ENCODE assay signal across 30 cellular contexts in the genomic region with DNA sequence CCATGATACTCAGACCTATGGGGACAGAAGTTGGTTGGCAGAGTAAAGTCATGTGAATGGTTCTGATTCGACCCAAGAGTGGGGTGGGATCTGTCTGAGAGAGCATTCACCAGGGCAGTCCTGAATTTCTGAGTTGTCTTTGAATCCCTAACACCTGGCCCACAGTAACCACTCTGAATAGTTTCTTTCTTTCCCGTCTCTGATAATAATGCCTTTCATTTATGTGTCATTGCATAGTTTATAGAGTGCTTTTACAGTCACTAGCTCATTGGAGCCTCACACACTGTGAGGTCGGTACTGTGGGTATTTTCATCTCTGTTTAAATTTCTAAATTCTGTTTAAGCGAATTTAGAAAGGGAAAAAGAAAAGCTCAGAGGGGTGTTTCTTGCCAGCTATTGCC.
DNase-seq lines count a peak whose midpoint lies in the region; ATAC-seq and TF ChIP-seq lines count a peak whose summit lies in the region.
"Had no signal": no experiment of that assay in that cellular context is flagged by ENCODE, and none has a peak within 500 bp of the region (broad histone marks: within the 10 kb centered on the region; RNA-seq: fewer than 3 reads in every experiment).

No MANE protein-coding gene starts in this region.

- H3K9me3 ChIP-seq in left ventricle myocardium inferior (replicated peaks): peaks cover 12% of the 10 kb centered on the region
- no peaks in the 10 kb centered on the region for H3K9me3 ChIP-seq in muscle layer of colon (ENCODE audit: low read length)
- H3K9me3 ChIP-seq in smooth muscle cell (replicated peaks; ENCODE audit: low read depth): peaks cover 6% of the 10 kb centered on the region
- H3K9me3 ChIP-seq: SJSA1 had no signal

- no peaks in the 10 kb centered on the region for H4K20me1 ChIP-seq in smooth muscle cell (ENCODE audit: low read depth)

- H3K27ac ChIP-seq in left ventricle myocardium inferior (replicated peaks): peak overlapping the region; percentile 84
- peak overlapping the region; percentile 31 for H3K27ac ChIP-seq in muscle layer of colon (ENCODE audit: low read depth, low read length)
- H3K27ac ChIP-seq in smooth muscle cell (ENCODE audit: low read depth): peak overlapping the region; percentile 14
- H3K27ac ChIP-seq: cardiac muscle cell, SJSA1 had no signal

- no peak overlapping the region for H3K27ac Mint-ChIP-seq in immature natural killer cell
- H3K27ac Mint-ChIP-seq: activated CD4-positive, alpha-beta T cell treated with anti-CD3 and anti-CD28 coated beads, Interleukin-2, amount 10 ng/mL, durations not matched to agents 24 days and 14 days; activated naive CD4-positive, alpha-beta T cell treated with anti-CD3 and anti-CD28 coated beads, Interleukin-2, amount 50 U/mL, for 24 hours; IgD-negative memory B cell; T-cell; WTC11 had no signal

- peaks cover 3% of the 10 kb centered on the region for H3F3A ChIP-seq in smooth muscle cell (ENCODE audit: low read depth)

- H3K36me3 Mint-ChIP-seq in immature natural killer cell: peaks cover 29 to 31% (median 31%) of the 10 kb centered on the region in 3 donors
- H3K36me3 Mint-ChIP-seq: activated naive CD4-positive, alpha-beta T cell treated with anti-CD3 and anti-CD28 coated beads, Interleukin-2, amount 50 U/mL, for 24 hours; IgD-negative memory B cell; T-cell had no signal

- H2AFZ ChIP-seq in smooth muscle cell (ENCODE audit: low read depth): no peak overlapping the region

- no peaks in the 10 kb centered on the region for H3K27me3 ChIP-seq in left ventricle myocardium inferior (ENCODE audit: low read depth)
- no peaks in the 10 kb centered on the region for H3K27me3 ChIP-seq in muscle layer of colon (ENCODE audit: control insufficient read depth in 1 of 2, insufficient read depth in 2 of 2, low read length in 2 of 2)
- no peaks in the 10 kb centered on the region for H3K27me3 ChIP-seq in smooth muscle cell (ENCODE audit: low read depth)
- H3K27me3 ChIP-seq: cardiac muscle cell, SJSA1 had no signal

- H3K79me2 ChIP-seq in smooth muscle cell (ENCODE audit: low read depth): no peaks in the 10 kb centered on the region

- H3K36me3 ChIP-seq in left ventricle myocardium inferior (peaks cover 6% of the 10 kb centered on the region), muscle layer of colon (ENCODE audit: insufficient read depth, low read length) (no peaks in the 10 kb centered on the region), smooth muscle cell (ENCODE audit: low read depth) (no peaks in the 10 kb centered on the region)
- H3K36me3 ChIP-seq: cardiac muscle cell, SJSA1 had no signal

- H3K27me3 Mint-ChIP-seq in immature natural killer cell (ENCODE audit: low read depth in 3 of 3): peaks cover 0 to 2% (median 0%) of the 10 kb centered on the region in 3 donors

- no peak overlapping the region for H3K4me2 ChIP-seq in smooth muscle cell

- intact Hi-C loops in left ventricle myocardium inferior (cut with micrococcal nuclease): no loop called here
- intact Hi-C loops in cardiac septum (cut with DNase I): no loop called here
- intact Hi-C loops in posterior cingulate gyrus (cut with DNase I): no loop called here

- H3K4me3 ChIP-seq in left ventricle myocardium inferior: no peak overlapping the region
- no peak overlapping the region for H3K4me3 ChIP-seq in muscle layer of colon (ENCODE audit: low read depth in 1 of 2, low read length in 2 of 2)
- H3K4me3 ChIP-seq in smooth muscle cell: no peak overlapping the region
- H3K4me3 ChIP-seq: cardiac muscle cell, coronary artery, SJSA1 had no signal

- H3K9me3 Mint-ChIP-seq in immature natural killer cell: peaks cover 0 to 7% (median 3%) of the 10 kb centered on the region in 6 donors
- H3K9me3 Mint-ChIP-seq: activated CD4-positive, alpha-beta T cell treated with anti-CD3 and anti-CD28 coated beads, Interleukin-2, amount 10 ng/mL, durations not matched to agents 24 days and 14 days had no signal

- WGBS in smooth muscle cell (ENCODE audit: low lambda C conversion rate): 86% methylated on average over 4 of the region's 4 CpGs

- TF ChIP-seq CTCF in left ventricle myocardium inferior (IDR thresholded peaks at IDR 0.05; ENCODE audit: borderline replicate concordance) (no peak), smooth muscle cell (IDR thresholded peaks at IDR 0.05; ENCODE audit: borderline replicate concordance, insufficient read depth, poor library complexity, severe bottlenecking) (no peak)

- no peak overlapping the region for H3K9ac ChIP-seq in muscle layer of colon (ENCODE audit: low read length)
- no peak overlapping the region for H3K9ac ChIP-seq in smooth muscle cell (ENCODE audit: low read depth)

- H3K4me3 Mint-ChIP-seq in immature natural killer cell: no peak overlapping the region
- H3K4me3 Mint-ChIP-seq: activated CD4-positive, alpha-beta T cell treated with anti-CD3 and anti-CD28 coated beads, Interleukin-2, amount 10 ng/mL, durations not matched to agents 24 days and 14 days; activated naive CD4-positive, alpha-beta T cell treated with anti-CD3 and anti-CD28 coated beads, Interleukin-2, amount 50 U/mL, for 24 hours; IgD-negative memory B cell; nephron; T-cell; WTC11 had no signal

- peaks cover 61% of the 10 kb centered on the region for H3K4me1 ChIP-seq in left ventricle myocardium inferior
- H3K4me1 ChIP-seq in muscle layer of colon (ENCODE audit: insufficient read depth, low read length): peaks cover 4% of the 10 kb centered on the region
- H3K4me1 ChIP-seq in smooth muscle cell (ENCODE audit: low read depth): no peaks in the 10 kb centered on the region
- H3K4me1 ChIP-seq: SJSA1 had no signal

- H3K4me1 Mint-ChIP-seq in immature natural killer cell: peaks cover 58 to 81% of the 10 kb centered on the region in 2 donors
- H3K4me1 Mint-ChIP-seq: activated CD4-positive, alpha-beta T cell treated with anti-CD3 and anti-CD28 coated beads, Interleukin-2, amount 10 ng/mL, durations not matched to agents 24 days and 14 days; activated naive CD4-positive, alpha-beta T cell treated with anti-CD3 and anti-CD28 coated beads, Interleukin-2, amount 50 U/mL, for 24 hours had no signal

- ATAC-seq in GM21786 (IDR thresholded peaks at IDR 0.05; ENCODE audit: unreplicated experiment) (no peak), GM19397 (IDR thresholded peaks at IDR 0.05; ENCODE audit: unreplicated experiment) (no peak)
- ATAC-seq: T-cell, WTC11 had no signal

- no peak for DNase-seq in left ventricle myocardium inferior
- no peak for DNase-seq in cardiac septum (ENCODE audit: low spot score)
- DNase-seq in smooth muscle cell (lab: John Stamatoyannopoulos, UW; ENCODE audit: unreplicated experiment): no peak
- DNase-seq in posterior cingulate gyrus: no peak
- DNase-seq in immature natural killer cell: no peak
- DNase-seq: activated CD4-positive, alpha-beta T cell treated with anti-CD3 and anti-CD28 coated beads, Interleukin-2, amount 10 ng/mL, durations not matched to agents 24 days and 14 days; activated CD8-positive, alpha-beta memory T cell treated with anti-CD3 and anti-CD28 coated beads for 24 hours; amygdala; Calu3; DMS79; effector CD8-positive, alpha-beta T cell; GF-D8; midbrain; NCI-H1436 treated with DMSO at 0.1 percent for 48 hours; NCI-H2081 treated with DMSO at 0.1 percent for 48 hours; NCI-H345; NCI-H748 treated with DMSO at 0.1 percent for 48 hours; stimulated activated CD4-positive, alpha-beta T cell treated with anti-CD3 and anti-CD28 coated beads, Interleukin-2, amount 100 ng/mL, for 48 hours; T-cell; trophoblast cell had no signal

Comparison
In these comparisons a context has a peak if more than half of its experiments do, and no peak if none do; other contexts are left out.
1. H3K27ac ChIP-seq: peak in every context shown above with its lines; median percentile 84 in left ventricle myocardium inferior; 31 in muscle layer of colon; 14 in smooth muscle cell.